In genomic region chr15:64731012-64731806, GRCh38 we compare ENCODE assay signal across 8 cellular contexts. TPM values are rescaled to one million over a fixed set of nuclear protein-coding genes. Genes with fewer than 3 reads are reported as not detected.
A peak's percentile ranks its signal among the peaks of the same experiment; 100 is the strongest.
DNase-seq lines count a peak whose midpoint lies in the region; ATAC-seq, FAIRE-seq and TF ChIP-seq lines count a peak whose summit lies in the region.

No MANE protein-coding gene starts in this region.

- H3K9me3 Mint-ChIP-seq in progenitor cell of endocrine pancreas (ENCODE audit: low read depth): no peaks in the 10 kb centered on the region

- H3K36me3 Mint-ChIP-seq in progenitor cell of endocrine pancreas (ENCODE audit: insufficient read depth): no peaks in the 10 kb centered on the region

- H3K27ac Mint-ChIP-seq in progenitor cell of endocrine pancreas: no peak overlapping the region

- TF ChIP-seq CTCF in GM12873 (IDR thresholded peaks at IDR 0.05; ENCODE audit: insufficient read depth, low read depth, low read length, missing control alignments) (peak; percentile 94), NB4 (IDR thresholded peaks at IDR 0.05; ENCODE audit: low read depth, low read length) (peak; percentile 64), cardiac muscle cell (IDR thresholded peaks at IDR 0.05; ENCODE audit: low read depth, low read length) (peak; percentile 79), progenitor cell of endocrine pancreas (IDR thresholded peaks at IDR 0.05; ENCODE audit: unreplicated experiment) (peak; percentile 93)

- peaks cover under 1% of the 10 kb centered on the region for H3K4me1 ChIP-seq in cardiac muscle cell (ENCODE audit: low read depth)

- H3K36me3 ChIP-seq in cardiac muscle cell: peaks cover 21% of the 10 kb centered on the region

- peak; percentile 63 for FAIRE-seq in urothelium cell line (lab: Jason Lieb, UNC)

- ATAC-seq in SK-N-SH treated with all-trans-retinoic acid at 6 μM for 48 hours (peak; percentile 85), HG03139 (IDR thresholded peaks at IDR 0.05; ENCODE audit: unreplicated experiment) (no peak)

- H3K27me3 ChIP-seq in cardiac muscle cell: no peaks in the 10 kb centered on the region

- no peaks in the 10 kb centered on the region for H3K9me3 ChIP-seq in cardiac muscle cell (ENCODE audit: low read depth)

- no peak for TF ChIP-seq POLR2A in NB4 (IDR thresholded peaks at IDR 0.05; ENCODE audit: extremely low read depth, insufficient read length)

- H3K4me3 ChIP-seq in NB4 (ENCODE audit: low read depth, low read length): no peak overlapping the region
- no peak overlapping the region for H3K4me3 ChIP-seq in cardiac muscle cell

- peak overlapping the region; percentile 72 for H3K27ac ChIP-seq in cardiac muscle cell

- no peaks in the 10 kb centered on the region for H3K27me3 Mint-ChIP-seq in progenitor cell of endocrine pancreas

- H3K4me1 Mint-ChIP-seq in progenitor cell of endocrine pancreas (ENCODE audit: low read depth): peaks cover 4% of the 10 kb centered on the region

- DNase-seq in NB4 (ENCODE audit: low read depth) (peak; percentile 75), cardiac muscle cell (ENCODE audit: low read depth in 1 of 2, low spot score in 1 of 2) (peak; percentile 80 to 88), progenitor cell of endocrine pancreas (ENCODE audit: low spot score, unreplicated experiment) (peak; percentile 84), urothelium cell line (ENCODE audit: low spot score) (peak; percentile 84)
- peak; percentile 85 for DNase-seq in activated naive CD4-positive, alpha-beta T cell treated with anti-CD3 and anti-CD28 coated beads, Interleukin-2, amount 50 U/mL, for 16 hours

- H3K4me3 Mint-ChIP-seq in progenitor cell of endocrine pancreas (ENCODE audit: low read depth): no peak overlapping the region

TF ChIP-seq in SK-N-SH treated with all-trans-retinoic acid at 6 μM for 48 hours, 23 proteins besides CTCF, POLR2A, EP300 and RAD21:
- TF ChIP-seq BACH2 (CRISPR knock-in tag; IDR thresholded peaks at IDR 0.05; ENCODE audit: borderline replicate concordance): no peak
- TF ChIP-seq RARB (CRISPR knock-in tag; IDR thresholded peaks at IDR 0.05): no peak
- no peak for TF ChIP-seq SNAI2 (CRISPR knock-in tag; IDR thresholded peaks at IDR 0.05)
- TF ChIP-seq ZNF565 (CRISPR knock-in tag; conservative IDR thresholded peaks at IDR 0.05; ENCODE audit: low read depth): no peak
- no peak for TF ChIP-seq TOX (CRISPR knock-in tag; IDR thresholded peaks at IDR 0.05; ENCODE audit: borderline replicate concordance)
- TF ChIP-seq ZNF8 (CRISPR knock-in tag; IDR thresholded peaks at IDR 0.05): no peak
- TF ChIP-seq CREB5 (CRISPR knock-in tag; IDR thresholded peaks at IDR 0.05; ENCODE audit: low read depth): no peak
- TF ChIP-seq ZNF70 (CRISPR knock-in tag; IDR thresholded peaks at IDR 0.05): no peak
- TF ChIP-seq CSRNP3 (CRISPR knock-in tag; IDR thresholded peaks at IDR 0.05): no peak
- no peak for TF ChIP-seq ARNTL (CRISPR knock-in tag; IDR thresholded peaks at IDR 0.05; ENCODE audit: borderline replicate concordance, low read depth)
- no peak for TF ChIP-seq ZFP3 (CRISPR knock-in tag; IDR thresholded peaks at IDR 0.05)
- no peak for TF ChIP-seq PPARA (CRISPR knock-in tag; IDR thresholded peaks at IDR 0.05; ENCODE audit: borderline replicate concordance)
- no peak for TF ChIP-seq ISL1 (CRISPR knock-in tag; IDR thresholded peaks at IDR 0.05)
- TF ChIP-seq ESRRG (CRISPR knock-in tag; IDR thresholded peaks at IDR 0.05): no peak
- no peak for TF ChIP-seq TCF4 (CRISPR knock-in tag; IDR thresholded peaks at IDR 0.05; ENCODE audit: borderline replicate concordance)
- TF ChIP-seq ZFP30 (CRISPR knock-in tag; IDR thresholded peaks at IDR 0.05): no peak
- no peak for TF ChIP-seq TSHZ2 (CRISPR knock-in tag; IDR thresholded peaks at IDR 0.05)
- no peak for TF ChIP-seq POU6F1 (CRISPR knock-in tag; IDR thresholded peaks at IDR 0.05; ENCODE audit: borderline replicate concordance, low read depth)
- TF ChIP-seq PATZ1 (CRISPR knock-in tag; IDR thresholded peaks at IDR 0.05; ENCODE audit: borderline replicate concordance): no peak

RNA-seq across cellular contexts. Expression of gene RBPMS2, which starts 44.2 kb away (rescaled TPM):
- total RNA-seq in cardiac muscle cell: 18.4 and 35.4 TPM in 2 replicates
- polyA plus RNA-seq in cardiac muscle cell: 213 and 223 TPM in 2 replicates
- total RNA-seq in progenitor cell of endocrine pancreas: 37.5 and 39.8 TPM in 2 replicates
